In the genomic region with DNA sequence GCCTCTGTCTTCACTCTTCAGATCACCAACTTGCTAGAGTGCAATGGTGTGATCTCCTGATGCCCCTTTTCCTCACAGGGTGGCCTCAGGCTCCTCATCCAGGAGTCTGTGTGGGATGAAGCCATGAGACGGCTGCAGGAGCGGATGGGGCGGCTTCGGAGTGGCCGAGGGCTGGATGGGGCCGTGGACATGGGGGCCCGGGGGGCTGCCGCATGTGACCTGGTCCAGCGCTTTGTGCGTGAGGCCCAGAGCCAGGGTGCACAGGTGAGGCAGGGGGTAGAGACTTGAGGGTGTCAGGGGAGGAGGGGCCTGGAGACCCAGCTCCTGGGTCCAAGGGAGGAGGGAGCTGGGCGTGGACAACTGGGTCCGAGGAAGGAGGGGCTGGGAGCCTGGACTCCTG, we compare ENCODE assay signal across 14 cellular contexts. TPM values are rescaled to one million over a fixed set of nuclear protein-coding genes. Genes with fewer than 3 reads are reported as not detected.
DNase-seq lines count a peak whose midpoint lies in the region; ATAC-seq and TF ChIP-seq lines count a peak whose summit lies in the region.
"Had no signal": no experiment of that assay in that cellular context is flagged by ENCODE, and none has a peak within 500 bp of the region (broad histone marks: within the 10 kb centered on the region; RNA-seq: fewer than 3 reads in every experiment).

No MANE protein-coding gene starts in this region.

- no peak for ATAC-seq in activated CD8-positive, alpha-beta T cell treated with anti-CD3 and anti-CD28 coated beads, Interleukin-2, amount 10 ng/mL, durations not matched to agents 7 days and 5 days
- ATAC-seq in activated CD8-positive, alpha-beta T cell treated with anti-CD3 and anti-CD28 coated beads for 36 hours: no peak
- no peak for ATAC-seq in naive thymus-derived CD4-positive, alpha-beta T cell
- ATAC-seq in foreskin keratinocyte: no peak
- ATAC-seq in activated CD4-positive, alpha-beta T cell treated with anti-CD3 and anti-CD28 coated beads for 36 hours: no peak

- peaks cover 13% of the 10 kb centered on the region for H3K36me3 Mint-ChIP-seq in activated CD8-positive, alpha-beta T cell treated with anti-CD3 and anti-CD28 coated beads, Interleukin-2, amount 10 ng/mL, durations not matched to agents 7 days and 5 days (ENCODE audit: low read depth)
- H3K36me3 Mint-ChIP-seq in activated CD8-positive, alpha-beta T cell treated with anti-CD3 and anti-CD28 coated beads for 36 hours (ENCODE audit: low read depth): peaks cover 10% of the 10 kb centered on the region
- H3K36me3 Mint-ChIP-seq in naive thymus-derived CD4-positive, alpha-beta T cell: peaks cover 0 to 5% (median 0%) of the 10 kb centered on the region in 5 donors
- peaks cover 8% of the 10 kb centered on the region for H3K36me3 Mint-ChIP-seq in activated CD4-positive, alpha-beta T cell treated with anti-CD3 and anti-CD28 coated beads for 36 hours (ENCODE audit: low read depth)

- H3K27me3 Mint-ChIP-seq in activated CD8-positive, alpha-beta T cell treated with anti-CD3 and anti-CD28 coated beads, Interleukin-2, amount 10 ng/mL, durations not matched to agents 7 days and 5 days (ENCODE audit: low read depth): no peaks in the 10 kb centered on the region
- H3K27me3 Mint-ChIP-seq in activated CD8-positive, alpha-beta T cell treated with anti-CD3 and anti-CD28 coated beads for 36 hours: no peaks in the 10 kb centered on the region
- no peaks in the 10 kb centered on the region for H3K27me3 Mint-ChIP-seq in naive thymus-derived CD4-positive, alpha-beta T cell
- H3K27me3 Mint-ChIP-seq in activated CD4-positive, alpha-beta T cell treated with anti-CD3 and anti-CD28 coated beads for 36 hours: no peaks in the 10 kb centered on the region

- DNase-seq in activated CD8-positive, alpha-beta T cell treated with anti-CD3 and anti-CD28 coated beads, Interleukin-2, amount 10 ng/mL, durations not matched to agents 7 days and 5 days: no peak
- DNase-seq in activated CD8-positive, alpha-beta T cell treated with anti-CD3 and anti-CD28 coated beads for 36 hours: no peak
- DNase-seq in H7 (peak; percentile 46), foreskin keratinocyte (no peak), foreskin melanocyte (no peak)
- no peak for DNase-seq in naive thymus-derived CD4-positive, alpha-beta T cell
- DNase-seq in activated CD4-positive, alpha-beta T cell treated with anti-CD3 and anti-CD28 coated beads for 36 hours: no peak
- DNase-seq: DMS153, DMS79 treated with DMSO at 0.1 percent for 48 hours, EL, GM23248, IMR-90 had no signal

- no peak overlapping the region for H3K4me3 ChIP-seq in BLaER1
- no peak overlapping the region for H3K4me3 ChIP-seq in H7 (ENCODE audit: insufficient read depth, low read depth, low read length)
- no peak overlapping the region for H3K4me3 ChIP-seq in naive thymus-derived CD4-positive, alpha-beta T cell (ENCODE audit: low read length)
- H3K4me3 ChIP-seq: GM23248 had no signal

- intact Hi-C loops in activated CD8-positive, alpha-beta T cell treated with anti-CD3 and anti-CD28 coated beads for 36 hours (cut with micrococcal nuclease): no loop called here
- intact Hi-C loops in naive thymus-derived CD4-positive, alpha-beta T cell (cut with micrococcal nuclease): no loop called here
- intact Hi-C loops in activated CD4-positive, alpha-beta T cell treated with anti-CD3 and anti-CD28 coated beads for 36 hours (cut with DNase I, micrococcal nuclease): no loop called here

- no peak overlapping the region for H3K9ac ChIP-seq in BLaER1
- H3K9ac ChIP-seq: GM23248 had no signal

- no peaks in the 10 kb centered on the region for H3K4me1 Mint-ChIP-seq in activated CD8-positive, alpha-beta T cell treated with anti-CD3 and anti-CD28 coated beads, Interleukin-2, amount 10 ng/mL, durations not matched to agents 7 days and 5 days (ENCODE audit: low read depth)
- H3K4me1 Mint-ChIP-seq in activated CD8-positive, alpha-beta T cell treated with anti-CD3 and anti-CD28 coated beads for 36 hours (ENCODE audit: low read depth): no peaks in the 10 kb centered on the region
- peaks cover 0 to 9% (median 0%) of the 10 kb centered on the region in 7 donors for H3K4me1 Mint-ChIP-seq in naive thymus-derived CD4-positive, alpha-beta T cell
- H3K4me1 Mint-ChIP-seq in activated CD4-positive, alpha-beta T cell treated with anti-CD3 and anti-CD28 coated beads for 36 hours: no peaks in the 10 kb centered on the region

- H3K27ac Mint-ChIP-seq in activated CD8-positive, alpha-beta T cell treated with anti-CD3 and anti-CD28 coated beads, Interleukin-2, amount 10 ng/mL, durations not matched to agents 7 days and 5 days: peak overlapping the region; percentile 33
- no peak overlapping the region for H3K27ac Mint-ChIP-seq in activated CD8-positive, alpha-beta T cell treated with anti-CD3 and anti-CD28 coated beads for 36 hours
- peak overlapping the region in 5 of 9 donors; percentile 26 to 75 (median 59) for H3K27ac Mint-ChIP-seq in naive thymus-derived CD4-positive, alpha-beta T cell
- H3K27ac Mint-ChIP-seq in activated CD4-positive, alpha-beta T cell treated with anti-CD3 and anti-CD28 coated beads for 36 hours: no peak overlapping the region

- peaks cover 71% of the 10 kb centered on the region for H3K36me3 ChIP-seq in BLaER1
- H3K36me3 ChIP-seq in H7 (replicated peaks; ENCODE audit: control insufficient read depth, insufficient read depth, low read length): no peaks in the 10 kb centered on the region; the same call in none of the 2 replicates
- peaks cover 0 to 68% (median 3%) of the 10 kb centered on the region in 3 experiments for H3K36me3 ChIP-seq in naive thymus-derived CD4-positive, alpha-beta T cell (ENCODE audit: control insufficient read depth in 2 of 3, insufficient read depth in 3 of 3, low read length in 3 of 3)

- POLR2A ChIA-PET in activated CD8-positive, alpha-beta T cell treated with anti-CD3 and anti-CD28 coated beads, Interleukin-2, amount 10 ng/mL, durations not matched to agents 7 days and 5 days (lab: Charles Lee): no interaction called here
- POLR2A ChIA-PET in activated CD8-positive, alpha-beta T cell treated with anti-CD3 and anti-CD28 coated beads for 36 hours (lab: Charles Lee): no interaction called here
- POLR2A ChIA-PET in naive thymus-derived CD4-positive, alpha-beta T cell (lab: Charles Lee): interaction anchor here (0.5 kb wide), 1 partner anchor 11 kb away, joined by 3 read pairs; a partner anchor contains a TSS
- POLR2A ChIA-PET in activated CD4-positive, alpha-beta T cell treated with anti-CD3 and anti-CD28 coated beads for 36 hours (lab: Charles Lee): no interaction called here

- TF ChIP-seq CTCF in activated CD8-positive, alpha-beta T cell treated with anti-CD3 and anti-CD28 coated beads for 36 hours (IDR thresholded peaks at IDR 0.05): no peak
- no peak for TF ChIP-seq CTCF in foreskin keratinocyte (conservative IDR thresholded peaks at IDR 0.05)

- H3K27me3 ChIP-seq in BLaER1 (no peaks in the 10 kb centered on the region), H7 (ENCODE audit: control insufficient read depth, insufficient read depth, low read length) (no peaks in the 10 kb centered on the region), foreskin keratinocyte (no peaks in the 10 kb centered on the region)
- no peaks in the 10 kb centered on the region for H3K27me3 ChIP-seq in naive thymus-derived CD4-positive, alpha-beta T cell (ENCODE audit: control insufficient read depth in 2 of 2, insufficient read depth in 2 of 2, low read length in 2 of 2)

- H3K4me2 ChIP-seq in BLaER1: no peak overlapping the region

- H3K27ac ChIP-seq in BLaER1 (0 out of 2 replicates have a peak overlapping the region, but pooled peaks have one; percentile 2), foreskin keratinocyte (no peak overlapping the region)
- no peak overlapping the region for H3K27ac ChIP-seq in naive thymus-derived CD4-positive, alpha-beta T cell (ENCODE audit: low read depth, low read length)
- H3K27ac ChIP-seq: 22Rv1, GM23248 had no signal

- CTCF ChIA-PET in activated CD8-positive, alpha-beta T cell treated with anti-CD3 and anti-CD28 coated beads, Interleukin-2, amount 10 ng/mL, durations not matched to agents 7 days and 5 days (lab: Charles Lee): no interaction called here
- CTCF ChIA-PET in activated CD8-positive, alpha-beta T cell treated with anti-CD3 and anti-CD28 coated beads for 36 hours (lab: Charles Lee): no interaction called here
- CTCF ChIA-PET in naive thymus-derived CD4-positive, alpha-beta T cell (lab: Charles Lee): no interaction called here
- CTCF ChIA-PET in activated CD4-positive, alpha-beta T cell treated with anti-CD3 and anti-CD28 coated beads for 36 hours (lab: Charles Lee): interaction anchor here (0.6 kb wide), 1 partner anchor 110 kb away, joined by 3 read pairs; no protein-coding TSS in a partner anchor

- no peak overlapping the region for H3K4me3 Mint-ChIP-seq in activated CD8-positive, alpha-beta T cell treated with anti-CD3 and anti-CD28 coated beads, Interleukin-2, amount 10 ng/mL, durations not matched to agents 7 days and 5 days
- H3K4me3 Mint-ChIP-seq in activated CD8-positive, alpha-beta T cell treated with anti-CD3 and anti-CD28 coated beads for 36 hours: no peak overlapping the region
- no peak overlapping the region for H3K4me3 Mint-ChIP-seq in naive thymus-derived CD4-positive, alpha-beta T cell
- H3K4me3 Mint-ChIP-seq in activated CD4-positive, alpha-beta T cell treated with anti-CD3 and anti-CD28 coated beads for 36 hours: no peak overlapping the region

- no peaks in the 10 kb centered on the region for H3K9me3 Mint-ChIP-seq in activated CD8-positive, alpha-beta T cell treated with anti-CD3 and anti-CD28 coated beads, Interleukin-2, amount 10 ng/mL, durations not matched to agents 7 days and 5 days (ENCODE audit: insufficient read depth)
- H3K9me3 Mint-ChIP-seq in activated CD8-positive, alpha-beta T cell treated with anti-CD3 and anti-CD28 coated beads for 36 hours: no peaks in the 10 kb centered on the region
- H3K9me3 Mint-ChIP-seq in naive thymus-derived CD4-positive, alpha-beta T cell: no peaks in the 10 kb centered on the region
- H3K9me3 Mint-ChIP-seq in activated CD4-positive, alpha-beta T cell treated with anti-CD3 and anti-CD28 coated beads for 36 hours (ENCODE audit: low read depth): no peaks in the 10 kb centered on the region

- H4K20me1 ChIP-seq in BLaER1: no peaks in the 10 kb centered on the region

- H3K4me1 ChIP-seq in BLaER1: peaks cover 36% of the 10 kb centered on the region
- H3K4me1 ChIP-seq in naive thymus-derived CD4-positive, alpha-beta T cell (ENCODE audit: control insufficient read depth in 2 of 2, insufficient read depth in 2 of 2, low read length in 2 of 2): no peaks in the 10 kb centered on the region
- no peaks in the 10 kb centered on the region for H3K4me1 ChIP-seq in foreskin keratinocyte

- H3K9me3 ChIP-seq in BLaER1: no peaks in the 10 kb centered on the region
- H3K9me3 ChIP-seq in naive thymus-derived CD4-positive, alpha-beta T cell (ENCODE audit: control insufficient read depth in 2 of 3, low read length in 3 of 3): no peaks in the 10 kb centered on the region

RNA-seq across cellular contexts. Expression of a gene that starts 9.5 kb away (rescaled TPM):
- 10 to 100 TPM; 36.6 to 37.5 TPM for total RNA-seq in activated CD8-positive, alpha-beta T cell treated with anti-CD3 and anti-CD28 coated beads, Interleukin-2, amount 10 ng/mL, durations not matched to agents 7 days and 5 days
- 10 to 100 TPM; 24.6 to 24.8 TPM for total RNA-seq in activated CD8-positive, alpha-beta T cell treated with anti-CD3 and anti-CD28 coated beads for 36 hours
- total RNA-seq in H7 (2014; rRNA removed; shearing (Covaris generic)): 55.5 and 62.2 TPM in 2 replicates
- total RNA-seq in naive thymus-derived CD4-positive, alpha-beta T cell: 10 to 100 TPM; 27.6 to 38.1 (median 33.3) TPM
- 10 to 100 TPM; 28.3 to 37.8 TPM for polyA plus RNA-seq in naive thymus-derived CD4-positive, alpha-beta T cell
- 23.0 and 39.1 TPM in 2 replicates for total RNA-seq in foreskin keratinocyte
- polyA plus RNA-seq in foreskin keratinocyte: 26.5 and 36.7 TPM in 2 replicates
- 10 to 100 TPM; 26.8 to 33.3 TPM for total RNA-seq in activated CD4-positive, alpha-beta T cell treated with anti-CD3 and anti-CD28 coated beads for 36 hours

RNA-seq across cellular contexts. Expression of a gene that starts 10.9 kb away (rescaled TPM):
- 100 to 1,000 TPM; 128 to 129 TPM for total RNA-seq in activated CD8-positive, alpha-beta T cell treated with anti-CD3 and anti-CD28 coated beads, Interleukin-2, amount 10 ng/mL, durations not matched to agents 7 days and 5 days
- 100 to 1,000 TPM; 124 to 126 TPM for total RNA-seq in activated CD8-positive, alpha-beta T cell treated with anti-CD3 and anti-CD28 coated beads for 36 hours
- total RNA-seq in H7 (2014; rRNA removed; shearing (Covaris generic)): 172 and 194 TPM in 2 replicates
- 100 to 1,000 TPM; 136 to 183 (median 159) TPM for total RNA-seq in naive thymus-derived CD4-positive, alpha-beta T cell
- 10 to 100 TPM; 62.7 to 91.8 TPM for polyA plus RNA-seq in naive thymus-derived CD4-positive, alpha-beta T cell
- total RNA-seq in foreskin keratinocyte: 83.6 and 92.8 TPM in 2 replicates
- 86.7 and 92.5 TPM in 2 replicates for polyA plus RNA-seq in foreskin keratinocyte
- total RNA-seq in activated CD4-positive, alpha-beta T cell treated with anti-CD3 and anti-CD28 coated beads for 36 hours: 100 to 1,000 TPM; 117 to 138 TPM

RNA-seq across cellular contexts. Expression of a gene that starts 11.5 kb away (rescaled TPM):
- total RNA-seq in activated CD8-positive, alpha-beta T cell treated with anti-CD3 and anti-CD28 coated beads, Interleukin-2, amount 10 ng/mL, durations not matched to agents 7 days and 5 days: 100 to 1,000 TPM; 280 to 297 TPM
- total RNA-seq in activated CD8-positive, alpha-beta T cell treated with anti-CD3 and anti-CD28 coated beads for 36 hours: 10 to 100 TPM; 57.7 to 61.2 TPM
- 0.55 and 1.6 TPM in 2 replicates for total RNA-seq in H7 (2014; rRNA removed; shearing (Covaris generic))
- total RNA-seq in naive thymus-derived CD4-positive, alpha-beta T cell: 100 to 1,000 TPM in 3 of 5 experiments, 10 to 100 TPM in 2; 90.6 to 401 (median 280) TPM
- 100 to 1,000 TPM; 148 to 168 TPM for polyA plus RNA-seq in naive thymus-derived CD4-positive, alpha-beta T cell
- total RNA-seq in foreskin keratinocyte: 6.0 TPM in 2 replicates
- polyA plus RNA-seq in foreskin keratinocyte: 9.3 and 10.6 TPM in 2 replicates
- 10 to 100 TPM; 38.6 to 43.2 TPM for total RNA-seq in activated CD4-positive, alpha-beta T cell treated with anti-CD3 and anti-CD28 coated beads for 36 hours

RNA-seq across cellular contexts. Expression of a gene that starts 21.2 kb away (rescaled TPM):
- under 1 TPM in 1 of 2 experiments, not detected in 1; 0.16 TPM for total RNA-seq in activated CD8-positive, alpha-beta T cell treated with anti-CD3 and anti-CD28 coated beads, Interleukin-2, amount 10 ng/mL, durations not matched to agents 7 days and 5 days
- total RNA-seq in activated CD8-positive, alpha-beta T cell treated with anti-CD3 and anti-CD28 coated beads for 36 hours: under 1 TPM in 1 of 2 experiments, not detected in 1; 0.23 TPM
- 0.14 and 0.26 TPM in 2 replicates for total RNA-seq in H7 (2014; rRNA removed; shearing (Covaris generic))
- total RNA-seq in naive thymus-derived CD4-positive, alpha-beta T cell: under 1 TPM in 2 of 5 experiments, not detected in 3; 0.12 to 0.22 TPM
- polyA plus RNA-seq in naive thymus-derived CD4-positive, alpha-beta T cell: not detected
- not detected in 2 replicates for total RNA-seq in foreskin keratinocyte
- polyA plus RNA-seq in foreskin keratinocyte: 0.04 TPM in 1 of 2 replicates, not detected in the other
- total RNA-seq in activated CD4-positive, alpha-beta T cell treated with anti-CD3 and anti-CD28 coated beads for 36 hours: under 1 TPM; 0.07 to 0.14 TPM
- total RNA-seq: GM23248, IMR-90 had no signal
- polyA plus RNA-seq: GM23248 had no signal

RNA-seq across cellular contexts. Expression of a gene that starts 24.9 kb away (rescaled TPM):
- 1,000 to 10,000 TPM; 1,992 to 2,019 TPM for total RNA-seq in activated CD8-positive, alpha-beta T cell treated with anti-CD3 and anti-CD28 coated beads, Interleukin-2, amount 10 ng/mL, durations not matched to agents 7 days and 5 days
- 1,000 to 10,000 TPM; 4,285 to 4,329 TPM for total RNA-seq in activated CD8-positive, alpha-beta T cell treated with anti-CD3 and anti-CD28 coated beads for 36 hours
- total RNA-seq in H7 (2014; rRNA removed; shearing (Covaris generic)): 4,136 and 6,335 TPM in 2 replicates
- 1,000 to 10,000 TPM; 2,467 to 6,044 (median 5,762) TPM for total RNA-seq in naive thymus-derived CD4-positive, alpha-beta T cell
- 1,000 to 10,000 TPM; 3,356 to 4,438 TPM for polyA plus RNA-seq in naive thymus-derived CD4-positive, alpha-beta T cell
- 2,087 and 2,308 TPM in 2 replicates for total RNA-seq in foreskin keratinocyte
- polyA plus RNA-seq in foreskin keratinocyte: 3,579 and 3,909 TPM in 2 replicates
- total RNA-seq in activated CD4-positive, alpha-beta T cell treated with anti-CD3 and anti-CD28 coated beads for 36 hours: 1,000 to 10,000 TPM; 3,861 to 3,967 TPM

Comparison
In these comparisons a context has a peak if more than half of its experiments do, and no peak if none do; other contexts are left out.
1. H3K27ac Mint-ChIP-seq: peak in activated CD8-positive, alpha-beta T cell treated with anti-CD3 and anti-CD28 coated beads, Interleukin-2, amount 10 ng/mL, durations not matched to agents 7 days and 5 days (single experiment) and naive thymus-derived CD4-positive, alpha-beta T cell (5 of 9); none in activated CD8-positive, alpha-beta T cell treated with anti-CD3 and anti-CD28 coated beads for 36 hours (single experiment) and activated CD4-positive, alpha-beta T cell treated with anti-CD3 and anti-CD28 coated beads for 36 hours (single experiment).